ENCODE assay signal across 16 cellular contexts in genomic region chr10:14820775-14821154, GRCh38. TPM values are rescaled to one million over a fixed set of nuclear protein-coding genes. Genes with fewer than 3 reads are reported as not detected.
DNase-seq lines count a peak whose midpoint lies in the region; ATAC-seq, FAIRE-seq and TF ChIP-seq lines count a peak whose summit lies in the region.
"Had no signal": no experiment of that assay in that cellular context is flagged by ENCODE, and none has a peak within 500 bp of the region (broad histone marks: within the 10 kb centered on the region; RNA-seq: fewer than 3 reads in every experiment).

No MANE protein-coding gene starts in this region.

- no peak overlapping the region for H2BK15ac ChIP-seq in H1 (ENCODE audit: low read length)

- no peaks in the 10 kb centered on the region for H4K20me1 ChIP-seq in H1 (replicated peaks in 1 of 2; ENCODE audit: control insufficient read depth in 1 of 2, insufficient read depth in 2 of 2, low read length in 2 of 2)

- no peaks in the 10 kb centered on the region; a peak in 2 of 7 replicates for H3K4me1 ChIP-seq in H1 (replicated peaks in 1 of 4; ENCODE audit: control insufficient read depth in 3 of 4, insufficient read depth in 4 of 4, low read length in 3 of 4)
- H3K4me1 ChIP-seq: SJCRH30 had no signal

- no peak for TF ChIP-seq POLR2A in NB4 (IDR thresholded peaks at IDR 0.05; ENCODE audit: extremely low read depth, insufficient read length)
- no peak for TF ChIP-seq POLR2A in H1 (IDR thresholded peaks at IDR 0.05; ENCODE audit: control extremely low read depth in 1 of 2, low read depth in 2 of 2, low read length in 2 of 2)

- TF ChIP-seq EP300 in H1 (IDR thresholded peaks at IDR 0.05; ENCODE audit: borderline replicate concordance in 1 of 2, low read depth in 2 of 2, low read length in 2 of 2) = no peak

- H4K8ac ChIP-seq in H1 (ENCODE audit: extremely low read depth, insufficient read depth, low read length) = no peak overlapping the region

- in situ Hi-C loops in Caki2 (cut with HindIII; ENCODE audit: low pct_unique_long_range_greater_than_20kb, low sequenced_read_pairs) = no loop called here

- H2AK5ac ChIP-seq in H1 (ENCODE audit: low read depth, low read length) = no peak overlapping the region

- H4K5ac ChIP-seq in H1 (ENCODE audit: insufficient read length, low read depth, low read length) = no peak overlapping the region

- H3K9ac ChIP-seq in H1 (replicated peaks in 1 of 4; ENCODE audit: extremely low read depth in 1 of 4, low read depth in 3 of 4, low read length in 3 of 4) = no peak overlapping the region
- H3K9ac ChIP-seq: GM23248 had no signal

- no peak overlapping the region for H2BK12ac ChIP-seq in H1 (ENCODE audit: low read depth, low read length)

- no peak overlapping the region for H2BK20ac ChIP-seq in H1 (ENCODE audit: low read length)

- H3K4ac ChIP-seq in H1 (replicated peaks; ENCODE audit: insufficient read length, low read depth, low read length) = no peak overlapping the region

- peak overlapping the region; percentile 73 for H2AFZ ChIP-seq in H1 (ENCODE audit: low read length)
- H2AFZ ChIP-seq: GM23248 had no signal

- no peak for ATAC-seq in GM19324 (IDR thresholded peaks at IDR 0.05; ENCODE audit: low FRiP score, unreplicated experiment)
- ATAC-seq: activated CD4-positive, alpha-beta T cell treated with anti-CD3 and anti-CD28 coated beads for 36 hours; left lobe of liver had no signal

- no peak overlapping the region for H3K18ac ChIP-seq in H1 (ENCODE audit: extremely low read depth, low read length)

- no peaks in the 10 kb centered on the region for H3K9me3 ChIP-seq in H1 (ENCODE audit: insufficient read depth in 2 of 2, low read depth in 1 of 2, low read length in 1 of 2)
- H3K9me3 ChIP-seq: SJCRH30 had no signal

- H3K27ac ChIP-seq in H1 (ENCODE audit: low read depth, low read length) = no peak overlapping the region
- H3K27ac ChIP-seq: SJCRH30 had no signal

- no peak for TF ChIP-seq CTCF in NB4 (IDR thresholded peaks at IDR 0.05; ENCODE audit: low read depth, low read length)
- TF ChIP-seq CTCF in H1 (IDR thresholded peaks at IDR 0.05; ENCODE audit: control extremely low read depth in 1 of 3, insufficient read depth in 1 of 3, low read depth in 1 of 3, low read length in 3 of 3) = no peak

- no peak for FAIRE-seq in H1 (lab: Jason Lieb, UNC)
- FAIRE-seq: endometrium, GM12891 had no signal

- no peak overlapping the region for H3K4me2 ChIP-seq in H1 (ENCODE audit: insufficient read depth in 1 of 2, low read depth in 2 of 2, low read length in 2 of 2)

- WGBS in H1 (ENCODE audit: extremely low coverage in 1 of 2, insufficient coverage in 1 of 2, insufficient read length in 1 of 2, insufficient replicate concordance in 2 of 2, low coverage in 1 of 2, low lambda C conversion rate in 2 of 2, missing lambda C conversion rate in 1 of 2), 2 experiments = 87% methylated on average over 4 of the region's 5 CpGs; no CpG with 5 or more reads in 1 of the 2 experiments

- intact Hi-C loops in posterior vena cava (cut with DNase I) = loop anchor here (5.0 to 10.0 kb wide), 2 partner anchors 283 to 286 kb away; no protein-coding TSS in a partner anchor

- no peaks in the 10 kb centered on the region for H3K23me2 ChIP-seq in H1 (ENCODE audit: low read depth, low read length)

- peak; percentile 89 for DNase-seq in Caki2 (ENCODE audit: low read depth)
- peak; percentile 36 for DNase-seq in NB4 (ENCODE audit: low read depth)
- no peak for DNase-seq in H1 (ENCODE audit: low read depth in 1 of 2, low spot score in 2 of 2)
- DNase-seq in posterior vena cava (ENCODE audit: low spot score) = no peak
- DNase-seq in NCI-H128 (lab: John Stamatoyannopoulos, UW; ENCODE audit: unreplicated experiment) = no peak
- DNase-seq: activated CD4-positive, alpha-beta T cell treated with anti-CD3 and anti-CD28 coated beads for 36 hours; NCI-H1436 treated with DMSO at 0.1 percent for 48 hours; occipital lobe; right cardiac atrium; SJCRH30; T-helper 9 cell had no signal

- H4K91ac ChIP-seq in H1 (replicated peaks; ENCODE audit: insufficient read length, low read length) = no peak overlapping the region

- H3K4me3 ChIP-seq in NB4 (ENCODE audit: low read depth, low read length) = no peak overlapping the region
- H3K4me3 ChIP-seq in H1 (ENCODE audit: extremely low read depth in 1 of 4, insufficient read depth in 2 of 4, low read depth in 3 of 4, low read length in 4 of 4) = no peak overlapping the region
- H3K4me3 ChIP-seq: GM23248, SJCRH30 had no signal

- H2BK5ac ChIP-seq in H1 (ENCODE audit: low read depth, low read length) = no peak overlapping the region

- no peak overlapping the region for H3K23ac ChIP-seq in H1 (ENCODE audit: insufficient read length)

- H3K56ac ChIP-seq in H1 (replicated peaks; ENCODE audit: insufficient read length, low read depth, low read length) = no peak overlapping the region

- no peaks in the 10 kb centered on the region for H3K79me1 ChIP-seq in H1 (ENCODE audit: low read depth, low read length)

- no peaks in the 10 kb centered on the region for H3K27me3 ChIP-seq in H1 (replicated peaks in 1 of 4; ENCODE audit: control insufficient read depth in 3 of 4, extremely low read depth in 1 of 4, insufficient read depth in 3 of 4, low read length in 3 of 4)
- H3K27me3 ChIP-seq: SJCRH30 had no signal

- H2BK120ac ChIP-seq in H1 (replicated peaks; ENCODE audit: low read depth, low read length) = no peak overlapping the region

- POLR2A ChIA-PET in H1 (lab: Charles Lee; ENCODE audit: partially characterized antibody) = no interaction called here

- TF ChIP-seq RAD21 in H1 (IDR thresholded peaks at IDR 0.05 in 1 of 2, conservative IDR thresholded peaks at IDR 0.05 in 1 of 2; ENCODE audit: low read depth in 2 of 2, low read length in 2 of 2) = no peak

- H3K36me3 ChIP-seq in H1 (ENCODE audit: control insufficient read depth in 2 of 4, insufficient read depth in 4 of 4, low read length in 3 of 4) = no peaks in the 10 kb centered on the region
- H3K36me3 ChIP-seq: SJCRH30 had no signal

- H3K79me2 ChIP-seq in H1 (ENCODE audit: control insufficient read depth in 1 of 2, insufficient read depth in 2 of 2, low read length in 2 of 2) = no peaks in the 10 kb centered on the region

- H3K14ac ChIP-seq in H1 (ENCODE audit: insufficient read length) = no peak overlapping the region

- CTCF ChIA-PET in H1 (lab: Charles Lee; ENCODE audit: partially characterized antibody) = interaction anchor here (0.6 to 2.2 kb wide), 4 partner anchors 12 to 624 kb away, joined by 3 to 10 read pairs (median 3); no protein-coding TSS in a partner anchor

RNA-seq across cellular contexts. Expression of gene CDNF, which starts 17.1 kb away (rescaled TPM):
- total RNA-seq in Caki2 (2014; rRNA removed; shearing (Covaris generic); ENCODE audit: low replicate concordance) = 0.34 TPM in 1 of 2 replicates, not detected in the other
- total RNA-seq in H1 (2021; fragmentation: NEBNext Ultra II Directional; extraction: Animal tissue kit (Norgen Biotek cat#: 25700)) = 0.32 and 0.36 TPM in 2 replicates
- polyA plus RNA-seq in H1 (2011; rRNA removed) = 0.27 and 0.67 TPM in 2 replicates
- 1.3 TPM for polyA plus RNA-seq in H1 (2011; cell fraction: cytosol; rRNA removed)
- polyA plus RNA-seq in H1 (2011; cell fraction: nucleus; rRNA removed) = 0.20 TPM
- 0.70 to 1.4 TPM (median 1.0 TPM) in 4 replicates for polyA plus RNA-seq in H1 (2012, experiment 1 of 2)
- not detected for polyA plus RNA-seq in H1 (2012, experiment 2 of 2)
- polyA plus RNA-seq in H1 (2013, experiment 1 of 2) = 0.89 TPM
- 0.92 TPM for polyA plus RNA-seq in H1 (2013, experiment 2 of 2)
- 0.73 and 2.3 TPM in 2 replicates for polyA minus RNA-seq in H1 (2011; rRNA and poly(A)+ RNA removed)
- not detected for polyA minus RNA-seq in H1 (2011; cell fraction: cytosol; rRNA and poly(A)+ RNA removed)
- polyA minus RNA-seq in H1 (2011; cell fraction: nucleus; rRNA and poly(A)+ RNA removed) = 1.7 TPM
- 1 to 10 TPM in 1 of 2 donors, under 1 TPM in 1; 0.95 to 1.8 TPM for total RNA-seq in posterior vena cava
- total RNA-seq: SJCRH30 had no signal

RNA-seq across cellular contexts. Expression of gene HSPA14, which starts 17.3 kb away (rescaled TPM):
- total RNA-seq in Caki2 (2014; rRNA removed; shearing (Covaris generic); ENCODE audit: low replicate concordance) = 31.6 and 52.8 TPM in 2 replicates
- 32.9 and 36.4 TPM in 2 replicates for total RNA-seq in H1 (2021; fragmentation: NEBNext Ultra II Directional; extraction: Animal tissue kit (Norgen Biotek cat#: 25700))
- polyA plus RNA-seq in H1 (2011; rRNA removed) = 11.9 and 20.5 TPM in 2 replicates
- 25.8 TPM for polyA plus RNA-seq in H1 (2011; cell fraction: cytosol; rRNA removed)
- polyA plus RNA-seq in H1 (2011; cell fraction: nucleus; rRNA removed) = 5.2 TPM
- polyA plus RNA-seq in H1 (2012, experiment 1 of 2) = 21.0 to 27.2 TPM (median 23.5 TPM) in 4 replicates
- polyA plus RNA-seq in H1 (2012, experiment 2 of 2) = 3.9 TPM
- polyA plus RNA-seq in H1 (2013, experiment 1 of 2) = 24.2 TPM
- 25.6 TPM for polyA plus RNA-seq in H1 (2013, experiment 2 of 2)
- 9.9 and 14.0 TPM in 2 replicates for polyA minus RNA-seq in H1 (2011; rRNA and poly(A)+ RNA removed)
- 10.1 TPM for polyA minus RNA-seq in H1 (2011; cell fraction: cytosol; rRNA and poly(A)+ RNA removed)
- 8.8 TPM for polyA minus RNA-seq in H1 (2011; cell fraction: nucleus; rRNA and poly(A)+ RNA removed)
- total RNA-seq in posterior vena cava = 10 to 100 TPM in 1 of 2 donors, 1 to 10 TPM in 1; 9.9 to 13.9 TPM

RNA-seq across cellular contexts. Expression of gene MSANTD7, which starts 17.3 kb away (rescaled TPM):
- 13.4 and 17.4 TPM in 2 replicates for total RNA-seq in Caki2 (2014; rRNA removed; shearing (Covaris generic); ENCODE audit: low replicate concordance)
- 15.2 and 16.0 TPM in 2 replicates for total RNA-seq in H1 (2021; fragmentation: NEBNext Ultra II Directional; extraction: Animal tissue kit (Norgen Biotek cat#: 25700))
- 4.9 and 5.0 TPM in 2 replicates for polyA plus RNA-seq in H1 (2011; rRNA removed)
- polyA plus RNA-seq in H1 (2011; cell fraction: cytosol; rRNA removed) = 5.5 TPM
- 6.8 TPM for polyA plus RNA-seq in H1 (2011; cell fraction: nucleus; rRNA removed)
- 10.7 to 12.4 TPM (median 11.2 TPM) in 4 replicates for polyA plus RNA-seq in H1 (2012, experiment 1 of 2)
- 6.0 TPM for polyA plus RNA-seq in H1 (2012, experiment 2 of 2)
- 10.1 TPM for polyA plus RNA-seq in H1 (2013, experiment 1 of 2)
- 9.1 TPM for polyA plus RNA-seq in H1 (2013, experiment 2 of 2)
- 14.8 and 18.1 TPM in 2 replicates for polyA minus RNA-seq in H1 (2011; rRNA and poly(A)+ RNA removed)
- 15.1 TPM for polyA minus RNA-seq in H1 (2011; cell fraction: cytosol; rRNA and poly(A)+ RNA removed)
- polyA minus RNA-seq in H1 (2011; cell fraction: nucleus; rRNA and poly(A)+ RNA removed) = 18.4 TPM
- 1 to 10 TPM; 5.9 to 8.8 TPM for total RNA-seq in posterior vena cava

RNA-seq across cellular contexts. Expression of gene FAM107B, which starts 46.1 kb away (rescaled TPM):
- 95.9 and 125 TPM in 2 replicates for total RNA-seq in Caki2 (2014; rRNA removed; shearing (Covaris generic); ENCODE audit: low replicate concordance)
- 26.2 and 28.1 TPM in 2 replicates for total RNA-seq in H1 (2021; fragmentation: NEBNext Ultra II Directional; extraction: Animal tissue kit (Norgen Biotek cat#: 25700))
- 4.7 and 7.5 TPM in 2 replicates for polyA plus RNA-seq in H1 (2011; rRNA removed)
- polyA plus RNA-seq in H1 (2011; cell fraction: cytosol; rRNA removed) = 8.6 TPM
- 4.7 TPM for polyA plus RNA-seq in H1 (2011; cell fraction: nucleus; rRNA removed)
- polyA plus RNA-seq in H1 (2012, experiment 1 of 2) = 10.9 to 16.0 TPM (median 12.6 TPM) in 4 replicates
- polyA plus RNA-seq in H1 (2012, experiment 2 of 2) = 6.5 TPM
- polyA plus RNA-seq in H1 (2013, experiment 1 of 2) = 19.4 TPM
- polyA plus RNA-seq in H1 (2013, experiment 2 of 2) = 19.4 TPM
- 4.1 TPM in 2 replicates for polyA minus RNA-seq in H1 (2011; rRNA and poly(A)+ RNA removed)
- 5.7 TPM for polyA minus RNA-seq in H1 (2011; cell fraction: cytosol; rRNA and poly(A)+ RNA removed)
- polyA minus RNA-seq in H1 (2011; cell fraction: nucleus; rRNA and poly(A)+ RNA removed) = 10.4 TPM
- total RNA-seq in posterior vena cava = 10 to 100 TPM; 23.2 to 28.4 TPM

RNA-seq across cellular contexts. Expression of gene SUV39H2, which starts 57.9 kb away (rescaled TPM):
- total RNA-seq in Caki2 (2014; rRNA removed; shearing (Covaris generic); ENCODE audit: low replicate concordance) = 14.0 and 18.9 TPM in 2 replicates
- 54.9 and 62.3 TPM in 2 replicates for total RNA-seq in H1 (2021; fragmentation: NEBNext Ultra II Directional; extraction: Animal tissue kit (Norgen Biotek cat#: 25700))
- 11.6 and 19.4 TPM in 2 replicates for polyA plus RNA-seq in H1 (2011; rRNA removed)
- 19.8 TPM for polyA plus RNA-seq in H1 (2011; cell fraction: cytosol; rRNA removed)
- 8.3 TPM for polyA plus RNA-seq in H1 (2011; cell fraction: nucleus; rRNA removed)
- polyA plus RNA-seq in H1 (2012, experiment 1 of 2) = 22.8 to 46.7 TPM (median 28.4 TPM) in 4 replicates
- 3.8 TPM for polyA plus RNA-seq in H1 (2012, experiment 2 of 2)
- polyA plus RNA-seq in H1 (2013, experiment 1 of 2) = 41.9 TPM
- 44.9 TPM for polyA plus RNA-seq in H1 (2013, experiment 2 of 2)
- polyA minus RNA-seq in H1 (2011; rRNA and poly(A)+ RNA removed) = 23.7 and 41.1 TPM in 2 replicates
- 14.5 TPM for polyA minus RNA-seq in H1 (2011; cell fraction: cytosol; rRNA and poly(A)+ RNA removed)
- 49.5 TPM for polyA minus RNA-seq in H1 (2011; cell fraction: nucleus; rRNA and poly(A)+ RNA removed)
- total RNA-seq in posterior vena cava = 1 to 10 TPM; 7.5 to 9.3 TPM

Comparison
In these comparisons a context has a peak if more than half of its experiments do, and no peak if none do; other contexts are left out.
1. DNase-seq: peak in Caki2 (single experiment) and NB4 (single experiment); none in H1 (0 of 2), posterior vena cava (single experiment) and NCI-H128 (single experiment).